In genomic region chr16:58236231-58236690, GRCh38 we compare ENCODE assay signal across 8 cellular contexts. TPM values are rescaled to one million over a fixed set of nuclear protein-coding genes. Genes with fewer than 3 reads are reported as not detected.
DNase-seq lines count a peak whose midpoint lies in the region; ATAC-seq and TF ChIP-seq lines count a peak whose summit lies in the region.

No MANE protein-coding gene starts in this region.

- no peaks in the 10 kb centered on the region for H3K36me3 Mint-ChIP-seq in chondrocyte (ENCODE audit: low read depth)

- H3K4me3 Mint-ChIP-seq in chondrocyte (ENCODE audit: unreplicated experiment): peak overlapping the region; percentile 77

- intact Hi-C loops in left colon (cut with DNase I, micrococcal nuclease): no loop called here

- no peaks in the 10 kb centered on the region for H3K9me3 Mint-ChIP-seq in chondrocyte (ENCODE audit: low read depth)

- DNase-seq in A172 (ENCODE audit: low spot score): peak; percentile 54
- DNase-seq in NCI-H2196 treated with DMSO at 0.1 percent for 48 hours (lab: John Stamatoyannopoulos, UW; ENCODE audit: unreplicated experiment): peak; percentile 11
- DNase-seq in activated CD4-positive, CD25-positive, alpha-beta regulatory T cell treated with anti-CD3 and anti-CD28 coated beads, Interleukin-2, amount 50 U/mL, for 72 hours: peak; percentile 60
- DNase-seq in chondrocyte (ENCODE audit: low spot score): no peak
- peak; percentile 61 to 83 for DNase-seq in left colon
- DNase-seq in stimulated activated CD4-positive, alpha-beta T cell treated with anti-CD3 and anti-CD28 coated beads, Interleukin-2, amount 100 ng/mL, for 24 hours: peak; percentile 72 to 77

- H3K27ac Mint-ChIP-seq in chondrocyte (ENCODE audit: unreplicated experiment): no peak overlapping the region

- H3K4me1 Mint-ChIP-seq in chondrocyte (ENCODE audit: low read depth): peaks cover 8% of the 10 kb centered on the region

- peaks cover 46% of the 10 kb centered on the region for H3K27me3 Mint-ChIP-seq in chondrocyte (ENCODE audit: low read depth)

- ATAC-seq in GM18511 (IDR thresholded peaks at IDR 0.05; ENCODE audit: unreplicated experiment): peak; percentile 99
- ATAC-seq in HG03025 (IDR thresholded peaks at IDR 0.05; ENCODE audit: low FRiP score, unreplicated experiment): peak; percentile 89
- peak; percentile 98 for ATAC-seq in left colon

- no peak for TF ChIP-seq CTCF in chondrocyte (IDR thresholded peaks at IDR 0.05)

RNA-seq across cellular contexts. Expression of gene CSNK2A2, which starts 38.4 kb away (rescaled TPM):
- 10.1 and 13.7 TPM in 2 replicates for total RNA-seq in A172 (2014; rRNA removed; shearing (Covaris generic))
- total RNA-seq in chondrocyte (55.2 to 70.8 TPM (median 69.6 TPM) in 3 replicates), left colon (10 to 100 TPM; 47.5 to 53.8 TPM)

RNA-seq across cellular contexts. Expression of gene PRSS54, which starts 58.6 kb away (rescaled TPM):
- not detected in 2 replicates for total RNA-seq in A172 (2014; rRNA removed; shearing (Covaris generic))
- total RNA-seq in chondrocyte: not detected in 3 replicates
- not detected for total RNA-seq in left colon
